In the genomic region with DNA sequence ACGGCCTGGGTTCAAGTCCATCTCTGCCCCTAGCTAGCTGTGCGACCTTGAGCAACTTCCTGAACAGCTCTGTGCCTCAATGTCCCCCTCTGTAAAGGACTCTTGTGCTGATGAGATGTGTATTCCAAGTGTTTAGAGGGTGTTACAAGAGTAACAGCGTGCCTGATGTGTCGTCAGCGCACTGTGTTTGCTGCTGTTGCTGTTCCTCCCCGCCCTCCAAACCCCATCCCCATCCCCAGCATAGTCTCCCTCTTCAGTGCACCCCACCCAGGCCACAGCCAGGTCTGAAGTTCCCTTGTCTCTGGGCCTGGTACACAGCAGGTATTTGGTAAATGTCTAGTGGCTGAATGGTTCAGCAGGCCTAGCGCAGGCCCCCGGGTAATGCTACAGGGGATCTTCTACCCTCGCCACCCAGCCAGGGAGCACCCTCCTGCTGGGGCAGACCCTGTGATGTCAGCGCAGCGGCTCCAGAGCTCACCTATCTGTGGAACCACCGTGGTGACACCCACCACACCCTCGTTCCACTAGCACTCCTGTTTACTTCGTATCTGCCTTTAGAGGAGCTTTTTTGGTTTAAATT, we compare ENCODE assay signal across 28 cellular contexts. TPM values are rescaled to one million over a fixed set of nuclear protein-coding genes. Genes with fewer than 3 reads are reported as not detected.
A peak's percentile ranks its signal among the peaks of the same experiment; 100 is the strongest.
DNase-seq lines count a peak whose midpoint lies in the region; ATAC-seq and TF ChIP-seq lines count a peak whose summit lies in the region.
"Had no signal": no experiment of that assay in that cellular context is flagged by ENCODE, and none has a peak within 500 bp of the region (broad histone marks: within the 10 kb centered on the region; RNA-seq: fewer than 3 reads in every experiment).

No MANE protein-coding gene starts in this region.

- no peak overlapping the region for H2AFZ ChIP-seq in osteoblast (ENCODE audit: low read length)
- H2AFZ ChIP-seq: GM23248 had no signal

- H3K27ac Mint-ChIP-seq in chondrocyte (ENCODE audit: unreplicated experiment), result no peak overlapping the region
- no peak overlapping the region for H3K27ac Mint-ChIP-seq in activated CD4-positive, alpha-beta memory T cell treated with anti-CD3 and anti-CD28 coated beads, Interleukin-2, amount 10 ng/mL, durations not matched to agents 7 days and 5 days
- H3K27ac Mint-ChIP-seq in activated naive CD4-positive, alpha-beta T cell treated with anti-CD3 and anti-CD28 coated beads, Interleukin-2, amount 10 ng/mL, durations not matched to agents 7 days and 5 days, result no peak overlapping the region
- H3K27ac Mint-ChIP-seq: CD4-positive, alpha-beta T cell; H9; HFFc6 had no signal

- H3K79me2 ChIP-seq in osteoblast (ENCODE audit: insufficient read depth, low read length), result no peaks in the 10 kb centered on the region

- POLR2A ChIA-PET in activated CD4-positive, alpha-beta memory T cell treated with anti-CD3 and anti-CD28 coated beads, Interleukin-2, amount 10 ng/mL, durations not matched to agents 7 days and 5 days (lab: Charles Lee), result interaction anchor here (1.4 kb wide), 1 partner anchor 177 kb away, joined by 3 read pairs; a partner anchor contains a TSS

- DNase-seq in right cardiac atrium, result no peak
- DNase-seq in left cardiac atrium, result no peak
- DNase-seq in chondrocyte (ENCODE audit: low spot score), result peak; percentile 51
- peak; percentile 66 for DNase-seq in osteoblast (ENCODE audit: insufficient read length, low spot score, missing footprints)
- no peak for DNase-seq in activated CD4-positive, alpha-beta memory T cell treated with anti-CD3 and anti-CD28 coated beads, Interleukin-2, amount 10 ng/mL, durations not matched to agents 7 days and 5 days
- DNase-seq in activated naive CD4-positive, alpha-beta T cell treated with anti-CD3 and anti-CD28 coated beads, Interleukin-2, amount 10 ng/mL, durations not matched to agents 7 days and 5 days, result no peak
- DNase-seq: AML-193; CD4-positive, alpha-beta T cell; GM23248; H9; HFFc6; Karpas-422; NCI-H1092; NCI-H1417 treated with DMSO at 0.1 percent for 48 hours; NCI-H1694 treated with DMSO at 0.1 percent for 48 hours; NCI-H2081; NCI-H2171; NCI-H226; NCI-H510A; NCI-H69; SIG-M5; SK-N-SH had no signal

- CTCF ChIA-PET in activated CD4-positive, alpha-beta memory T cell treated with anti-CD3 and anti-CD28 coated beads, Interleukin-2, amount 10 ng/mL, durations not matched to agents 7 days and 5 days (lab: Charles Lee), result interaction anchor here (1.3 to 1.6 kb wide), 3 partner anchors 120 to 373 kb away, joined by 3 to 9 read pairs (median 3); no protein-coding TSS in a partner anchor
- CTCF ChIA-PET in activated naive CD4-positive, alpha-beta T cell treated with anti-CD3 and anti-CD28 coated beads, Interleukin-2, amount 10 ng/mL, durations not matched to agents 7 days and 5 days (lab: Charles Lee), result interaction anchor here (0.7 to 2.0 kb wide), 2 partner anchors 118 to 272 kb away, joined by 3 to 7 read pairs; no protein-coding TSS in a partner anchor

- H3K9me3 ChIP-seq in right cardiac atrium (ENCODE audit: control insufficient read depth, low read length), result no peaks in the 10 kb centered on the region
- H3K9me3 ChIP-seq in osteoblast (ENCODE audit: low read depth, low read length), result no peaks in the 10 kb centered on the region
- H3K9me3 ChIP-seq: A549; BLaER1 treated with 17β-estradiol and CSF1 and Interleukin-3, amounts not matched to agents 10 nM and 100 nM; SK-N-SH had no signal

- peaks cover 8% of the 10 kb centered on the region for H3K4me1 ChIP-seq in right cardiac atrium (ENCODE audit: control insufficient read depth, insufficient read depth, low read length)
- peaks cover 15% of the 10 kb centered on the region for H3K4me1 ChIP-seq in osteoblast (ENCODE audit: insufficient read depth, low read length)

- H3K4me2 ChIP-seq in osteoblast (ENCODE audit: insufficient read depth, low read length), result no peak overlapping the region
- H3K4me2 ChIP-seq: A549; BLaER1 treated with 17β-estradiol and CSF1 and Interleukin-3, amounts not matched to agents 10 nM and 100 nM; SK-N-SH had no signal

- H3K4me3 ChIP-seq in right cardiac atrium (ENCODE audit: low read length) (no peak overlapping the region), osteoblast (ENCODE audit: insufficient read depth, low read length) (no peak overlapping the region)
- H3K4me3 ChIP-seq: A549; BLaER1 treated with 17β-estradiol and CSF1 and Interleukin-3, amounts not matched to agents 10 nM and 100 nM; GM23248 had no signal

- no peaks in the 10 kb centered on the region for H3K36me3 ChIP-seq in osteoblast (ENCODE audit: insufficient read depth, low read length)
- H3K36me3 ChIP-seq: BLaER1 treated with 17β-estradiol and CSF1 and Interleukin-3, amounts not matched to agents 10 nM and 100 nM had no signal

- 92% methylated on average over 14 of the region's 14 CpGs for WGBS in right cardiac atrium

- H3K4me1 Mint-ChIP-seq in chondrocyte (ENCODE audit: low read depth), result peaks cover 9% of the 10 kb centered on the region
- H3K4me1 Mint-ChIP-seq in activated CD4-positive, alpha-beta memory T cell treated with anti-CD3 and anti-CD28 coated beads, Interleukin-2, amount 10 ng/mL, durations not matched to agents 7 days and 5 days, result peaks cover 20% of the 10 kb centered on the region
- H3K4me1 Mint-ChIP-seq in activated naive CD4-positive, alpha-beta T cell treated with anti-CD3 and anti-CD28 coated beads, Interleukin-2, amount 10 ng/mL, durations not matched to agents 7 days and 5 days, result peaks cover 28% of the 10 kb centered on the region

- no peak overlapping the region for H3K4me3 Mint-ChIP-seq in chondrocyte (ENCODE audit: unreplicated experiment)
- H3K4me3 Mint-ChIP-seq in activated CD4-positive, alpha-beta memory T cell treated with anti-CD3 and anti-CD28 coated beads, Interleukin-2, amount 10 ng/mL, durations not matched to agents 7 days and 5 days, result no peak overlapping the region
- no peak overlapping the region for H3K4me3 Mint-ChIP-seq in activated naive CD4-positive, alpha-beta T cell treated with anti-CD3 and anti-CD28 coated beads, Interleukin-2, amount 10 ng/mL, durations not matched to agents 7 days and 5 days
- H3K4me3 Mint-ChIP-seq: CD4-positive, alpha-beta T cell; H9; HFFc6 had no signal

- no peaks in the 10 kb centered on the region for H3K36me3 Mint-ChIP-seq in chondrocyte (ENCODE audit: low read depth)
- H3K36me3 Mint-ChIP-seq in activated CD4-positive, alpha-beta memory T cell treated with anti-CD3 and anti-CD28 coated beads, Interleukin-2, amount 10 ng/mL, durations not matched to agents 7 days and 5 days (ENCODE audit: low read depth), result peaks cover 6% of the 10 kb centered on the region
- peaks cover 4% of the 10 kb centered on the region for H3K36me3 Mint-ChIP-seq in activated naive CD4-positive, alpha-beta T cell treated with anti-CD3 and anti-CD28 coated beads, Interleukin-2, amount 10 ng/mL, durations not matched to agents 7 days and 5 days

- intact Hi-C loops in right cardiac atrium (cut with DNase I), result no loop called here
- intact Hi-C loops in left cardiac atrium (cut with DNase I), result no loop called here

- TF ChIP-seq CTCF in chondrocyte (IDR thresholded peaks at IDR 0.05) (no peak), osteoblast (IDR thresholded peaks at IDR 0.05; ENCODE audit: extremely low read depth, low read depth, low read length) (no peak)

- no peaks in the 10 kb centered on the region for H3K27me3 Mint-ChIP-seq in chondrocyte (ENCODE audit: low read depth)
- H3K27me3 Mint-ChIP-seq in activated CD4-positive, alpha-beta memory T cell treated with anti-CD3 and anti-CD28 coated beads, Interleukin-2, amount 10 ng/mL, durations not matched to agents 7 days and 5 days, result no peaks in the 10 kb centered on the region
- peaks cover 10% of the 10 kb centered on the region for H3K27me3 Mint-ChIP-seq in activated naive CD4-positive, alpha-beta T cell treated with anti-CD3 and anti-CD28 coated beads, Interleukin-2, amount 10 ng/mL, durations not matched to agents 7 days and 5 days
- H3K27me3 Mint-ChIP-seq: CD4-positive, alpha-beta T cell had no signal

- no peaks in the 10 kb centered on the region for H3K27me3 ChIP-seq in right cardiac atrium (ENCODE audit: control insufficient read depth, insufficient read depth)
- H3K27me3 ChIP-seq in osteoblast (ENCODE audit: insufficient read depth, low read length), result no peaks in the 10 kb centered on the region

- H3K27ac ChIP-seq in right cardiac atrium (ENCODE audit: low read length), result peak overlapping the region; percentile 28
- H3K27ac ChIP-seq in osteoblast (ENCODE audit: low read depth, low read length), result no peak overlapping the region
- H3K27ac ChIP-seq: A549; BLaER1 treated with 17β-estradiol and CSF1 and Interleukin-3, amounts not matched to agents 10 nM and 100 nM; GM23248; HL-60; RWPE1 had no signal

- ATAC-seq in right cardiac atrium (no peak), left cardiac atrium (no peak), HG03097 (IDR thresholded peaks at IDR 0.05; ENCODE audit: low FRiP score, unreplicated experiment) (no peak)
- ATAC-seq: A549, Panc1 had no signal

- H3K9me3 Mint-ChIP-seq in chondrocyte (ENCODE audit: low read depth), result no peaks in the 10 kb centered on the region
- no peaks in the 10 kb centered on the region for H3K9me3 Mint-ChIP-seq in activated CD4-positive, alpha-beta memory T cell treated with anti-CD3 and anti-CD28 coated beads, Interleukin-2, amount 10 ng/mL, durations not matched to agents 7 days and 5 days
- no peaks in the 10 kb centered on the region for H3K9me3 Mint-ChIP-seq in activated naive CD4-positive, alpha-beta T cell treated with anti-CD3 and anti-CD28 coated beads, Interleukin-2, amount 10 ng/mL, durations not matched to agents 7 days and 5 days
- H3K9me3 Mint-ChIP-seq: CD4-positive, alpha-beta T cell; H9; HFFc6 had no signal

- H4K20me1 ChIP-seq in osteoblast (ENCODE audit: insufficient read depth, low read length), result no peaks in the 10 kb centered on the region

RNA-seq across cellular contexts. Expression of a gene that starts 10.3 kb away (rescaled TPM):
- total RNA-seq in right cardiac atrium (10 to 100 TPM; 68.1 to 97.9 (median 78.7) TPM), left cardiac atrium (10 to 100 TPM; 54.5 to 63.7 TPM), chondrocyte (3.6 to 6.9 TPM (median 4.7 TPM) in 3 replicates), osteoblast (12.7 and 14.5 TPM in 2 replicates)
- 69.0 TPM for polyA plus RNA-seq in right cardiac atrium
- 10 to 100 TPM; 24.9 to 25.0 TPM for total RNA-seq in activated CD4-positive, alpha-beta memory T cell treated with anti-CD3 and anti-CD28 coated beads, Interleukin-2, amount 10 ng/mL, durations not matched to agents 7 days and 5 days

RNA-seq across cellular contexts. Expression of a gene that starts 45.1 kb away (rescaled TPM):
- total RNA-seq in right cardiac atrium (under 1 TPM in 1 of 4 donors, not detected in 3; 0.57 TPM), left cardiac atrium (under 1 TPM in 1 of 2 donors, not detected in 1; 0.35 TPM), chondrocyte (not detected in 3 replicates), osteoblast (not detected in 2 replicates)
- 0.25 TPM for polyA plus RNA-seq in right cardiac atrium
- total RNA-seq in activated CD4-positive, alpha-beta memory T cell treated with anti-CD3 and anti-CD28 coated beads, Interleukin-2, amount 10 ng/mL, durations not matched to agents 7 days and 5 days, result 100 to 1,000 TPM; 126 to 128 TPM
- total RNA-seq: GM23248 had no signal
- polyA plus RNA-seq: GM23248 had no signal

Comparison
In these comparisons a context has a peak if more than half of its experiments do, and no peak if none do; other contexts are left out.
1. DNase-seq: peak in chondrocyte (single experiment) and osteoblast (single experiment); none in right cardiac atrium (0 of 3), left cardiac atrium (single experiment), activated CD4-positive, alpha-beta memory T cell treated with anti-CD3 and anti-CD28 coated beads, Interleukin-2, amount 10 ng/mL, durations not matched to agents 7 days and 5 days (single experiment) and activated naive CD4-positive, alpha-beta T cell treated with anti-CD3 and anti-CD28 coated beads, Interleukin-2, amount 10 ng/mL, durations not matched to agents 7 days and 5 days (single experiment).
2. RNA of a gene that starts 45.1 kb away (total RNA-seq): 126 to 128 TPM in activated CD4-positive, alpha-beta memory T cell treated with anti-CD3 and anti-CD28 coated beads, Interleukin-2, amount 10 ng/mL, durations not matched to agents 7 days and 5 days; 0.57 TPM in right cardiac atrium, 0.35 TPM in left cardiac atrium, not detected in chondrocyte and not detected in osteoblast; every median in the first group is over 10 times any median in the second.